ENCODE assay signal across 25 cellular contexts in the genomic region with DNA sequence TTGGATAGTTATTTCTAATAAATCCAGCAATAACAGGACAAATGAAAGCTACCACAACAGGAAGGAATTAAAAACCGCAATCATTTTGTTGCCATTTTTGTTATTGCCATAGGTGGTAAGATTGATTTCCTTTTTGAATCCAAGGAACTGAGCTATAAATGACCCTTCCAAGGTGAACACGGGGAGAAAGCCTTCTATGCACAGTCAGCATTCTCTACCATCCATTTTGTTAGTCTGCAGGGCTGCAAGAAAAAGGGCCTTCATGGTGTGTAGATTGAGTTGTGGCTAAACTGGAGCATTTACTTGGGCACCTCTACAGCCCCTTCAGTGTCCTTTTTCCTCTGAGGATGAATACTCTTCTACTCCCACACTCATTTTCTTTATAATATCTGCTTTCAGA.
"Had no signal": no experiment of that assay in that cellular context is flagged by ENCODE, and none has a peak within 500 bp of the region (broad histone marks: within the 10 kb centered on the region; RNA-seq: fewer than 3 reads in every experiment).

No MANE protein-coding gene starts in this region.

- H3K27me3 Mint-ChIP-seq: progenitor cell of endocrine pancreas; stimulated activated naive CD8-positive, alpha-beta T cell treated with anti-CD3 and anti-CD28 coated beads, Interleukin-15, Interleukin-2, amounts not matched to agents 100 ng/mL and 50 ng/mL, for 24 hours had no signal

- FAIRE-seq: islet of Langerhans, small intestine, urothelium cell line had no signal

- H3K36me3 ChIP-seq: left ventricle myocardium inferior, ovary, right atrium auricular region, sigmoid colon, spleen, suprapubic skin, thoracic aorta, tibial artery, upper lobe of right lung had no signal

- H3K27me3 ChIP-seq: ovary, right atrium auricular region, sigmoid colon, spleen, suprapubic skin, tibial artery, upper lobe of right lung had no signal

- H3K4me3 ChIP-seq: left ventricle myocardium inferior, lung, ovary, right atrium auricular region, sigmoid colon, spleen, suprapubic skin, thoracic aorta, tibial artery, upper lobe of right lung had no signal

- H3K4me3 Mint-ChIP-seq: immature natural killer cell; mesothelial cell of epicardium; naive B cell; natural killer cell treated with Interleukin-12 subunit alpha and Interleukin-12 subunit beta and Interleukin-15 and Interleukin-18, amount 100 ng/mL, for 72 hours; stimulated activated effector memory CD8-positive, alpha-beta T cell treated with anti-CD3 and anti-CD28 coated beads, Interleukin-12 subunit alpha, Interleukin-12 subunit beta, amount 100 ng/mL, for 72 hours; stimulated activated naive CD8-positive, alpha-beta T cell treated with anti-CD3 and anti-CD28 coated beads, Interleukin-15, Interleukin-2, amounts not matched to agents 100 ng/mL and 50 ng/mL, for 24 hours had no signal

- H3K36me3 Mint-ChIP-seq: mesothelial cell of epicardium; naive B cell; natural killer cell treated with Interleukin-12 subunit alpha and Interleukin-12 subunit beta and Interleukin-15 and Interleukin-18, amount 100 ng/mL, for 72 hours; stimulated activated effector memory CD8-positive, alpha-beta T cell treated with anti-CD3 and anti-CD28 coated beads, Interleukin-12 subunit alpha, Interleukin-12 subunit beta, amount 100 ng/mL, for 72 hours had no signal

- ATAC-seq: natural killer cell treated with Interleukin-12 subunit alpha and Interleukin-12 subunit beta and Interleukin-15 and Interleukin-18, amount 100 ng/mL, for 72 hours; stimulated activated effector memory CD8-positive, alpha-beta T cell treated with anti-CD3 and anti-CD28 coated beads, Interleukin-12 subunit alpha, Interleukin-12 subunit beta, amount 100 ng/mL, for 72 hours; upper lobe of right lung had no signal

- H3K9me3 ChIP-seq: left ventricle myocardium inferior, ovary, right atrium auricular region, sigmoid colon, spleen, suprapubic skin, thoracic aorta, tibial artery, upper lobe of right lung had no signal

- H3K27ac ChIP-seq: left ventricle myocardium inferior, ovary, right atrium auricular region, sigmoid colon, spleen, suprapubic skin, thoracic aorta, tibial artery, upper lobe of right lung had no signal

- DNase-seq: hypothalamus; immature natural killer cell; left ventricle myocardium inferior; mesendoderm; naive B cell; ovary; sigmoid colon; small intestine; spleen; stimulated activated CD4-positive, alpha-beta T cell treated with anti-CD3 and anti-CD28 coated beads, Interleukin-4, amount 100 ng/mL, for 24 hours; stimulated activated naive CD4-positive, alpha-beta T cell; tibial artery; trophoblast cell; upper lobe of right lung had no signal

- H3K4me1 ChIP-seq: left ventricle myocardium inferior, right atrium auricular region, sigmoid colon, spleen, suprapubic skin, upper lobe of right lung had no signal

- H3K9me3 Mint-ChIP-seq: immature natural killer cell; mesothelial cell of epicardium; naive B cell; natural killer cell treated with Interleukin-12 subunit alpha and Interleukin-12 subunit beta and Interleukin-15 and Interleukin-18, amount 100 ng/mL, for 72 hours; stimulated activated effector memory CD8-positive, alpha-beta T cell treated with anti-CD3 and anti-CD28 coated beads, Interleukin-12 subunit alpha, Interleukin-12 subunit beta, amount 100 ng/mL, for 72 hours; stimulated activated naive CD8-positive, alpha-beta T cell treated with anti-CD3 and anti-CD28 coated beads, Interleukin-15, Interleukin-2, amounts not matched to agents 100 ng/mL and 50 ng/mL, for 24 hours had no signal

- H3K4me1 Mint-ChIP-seq: immature natural killer cell; mesothelial cell of epicardium; stimulated activated effector memory CD8-positive, alpha-beta T cell treated with anti-CD3 and anti-CD28 coated beads, Interleukin-12 subunit alpha, Interleukin-12 subunit beta, amount 100 ng/mL, for 72 hours had no signal

- H3K27ac Mint-ChIP-seq: immature natural killer cell; mesothelial cell of epicardium; naive B cell; natural killer cell treated with Interleukin-12 subunit alpha and Interleukin-12 subunit beta and Interleukin-15 and Interleukin-18, amount 100 ng/mL, for 72 hours; progenitor cell of endocrine pancreas; stimulated activated effector memory CD8-positive, alpha-beta T cell treated with anti-CD3 and anti-CD28 coated beads, Interleukin-12 subunit alpha, Interleukin-12 subunit beta, amount 100 ng/mL, for 72 hours; stimulated activated naive CD8-positive, alpha-beta T cell treated with anti-CD3 and anti-CD28 coated beads, Interleukin-15, Interleukin-2, amounts not matched to agents 100 ng/mL and 50 ng/mL, for 24 hours had no signal
